ENCODE assay signal across 24 cellular contexts in genomic region chr22:44425356-44425755, GRCh38.
DNase-seq lines count a peak whose midpoint lies in the region; ATAC-seq and TF ChIP-seq lines count a peak whose summit lies in the region.
"Had no signal": no experiment of that assay in that cellular context is flagged by ENCODE, and none has a peak within 500 bp of the region (broad histone marks: within the 10 kb centered on the region; RNA-seq: fewer than 3 reads in every experiment).

No MANE protein-coding gene starts in this region.

- no peak overlapping the region for H3K4me3 ChIP-seq in H7 (ENCODE audit: insufficient read depth, low read depth, low read length)
- H3K4me3 ChIP-seq: BLaER1, lower lobe of right lung, psoas muscle, SK-N-MC, tibial nerve had no signal

- H3K4me3 Mint-ChIP-seq in brain = no peak overlapping the region
- H3K4me3 Mint-ChIP-seq: activated B cell treated with CpG ODN at 0.5 μM for 24 hours; activated CD4-positive, alpha-beta T cell treated with anti-CD3 and anti-CD28 coated beads, Interleukin-2, amount 10 ng/mL, durations not matched to agents 7 days and 5 days; endodermal cell; stimulated activated effector memory CD8-positive, alpha-beta T cell treated with anti-CD3 and anti-CD28 coated beads, Interleukin-12 subunit alpha, Interleukin-12 subunit beta, amount 100 ng/mL, for 72 hours had no signal

- peak overlapping the region in 3 of 5 experiments; percentile 11 to 87 (median 79) for H3K27ac Mint-ChIP-seq in brain
- H3K27ac Mint-ChIP-seq: activated B cell treated with CpG ODN at 0.5 μM for 24 hours; activated CD4-positive, alpha-beta T cell treated with anti-CD3 and anti-CD28 coated beads, Interleukin-2, amount 10 ng/mL, durations not matched to agents 7 days and 5 days; endodermal cell; stimulated activated effector memory CD8-positive, alpha-beta T cell treated with anti-CD3 and anti-CD28 coated beads, Interleukin-12 subunit alpha, Interleukin-12 subunit beta, amount 100 ng/mL, for 72 hours had no signal

- peaks cover 6% of the 10 kb centered on the region for H3K27me3 Mint-ChIP-seq in brain

- peaks cover 56% of the 10 kb centered on the region for H3K4me1 Mint-ChIP-seq in brain
- H3K4me1 Mint-ChIP-seq: activated B cell treated with CpG ODN at 0.5 μM for 24 hours; activated CD4-positive, alpha-beta T cell treated with anti-CD3 and anti-CD28 coated beads, Interleukin-2, amount 10 ng/mL, durations not matched to agents 7 days and 5 days had no signal

- H3K36me3 ChIP-seq in H7 (replicated peaks; ENCODE audit: control insufficient read depth, insufficient read depth, low read length) = no peaks in the 10 kb centered on the region
- H3K36me3 ChIP-seq: BLaER1, lower lobe of right lung, tibial nerve had no signal

- intact Hi-C loops in posterior vena cava (cut with DNase I) = no loop called here

- no peak for TF ChIP-seq CTCF in brain (conservative IDR thresholded peaks at IDR 0.05)

- no peaks in the 10 kb centered on the region for H3K27me3 ChIP-seq in H7 (ENCODE audit: control insufficient read depth, insufficient read depth, low read length)
- H3K27me3 ChIP-seq: BLaER1 had no signal

- no peaks in the 10 kb centered on the region for H3K36me3 Mint-ChIP-seq in brain
- H3K36me3 Mint-ChIP-seq: stimulated activated effector memory CD8-positive, alpha-beta T cell treated with anti-CD3 and anti-CD28 coated beads, Interleukin-12 subunit alpha, Interleukin-12 subunit beta, amount 100 ng/mL, for 72 hours had no signal

- peaks cover 4 to 20% (median 13%) of the 10 kb centered on the region in 5 experiments for H3K9me3 Mint-ChIP-seq in brain

- ATAC-seq in GM21423 (IDR thresholded peaks at IDR 0.05; ENCODE audit: unreplicated experiment) (no peak), HG03565 (IDR thresholded peaks at IDR 0.05; ENCODE audit: unreplicated experiment) (no peak)
- ATAC-seq: HCT116; lower lobe of right lung; stimulated activated effector memory CD8-positive, alpha-beta T cell treated with anti-CD3 and anti-CD28 coated beads, Interleukin-12 subunit alpha, Interleukin-12 subunit beta, amount 100 ng/mL, for 72 hours had no signal

- DNase-seq in H7 = peak; percentile 26
- DNase-seq in left kidney (ENCODE audit: low read depth, low spot score) = peak; percentile 75
- DNase-seq in posterior vena cava (ENCODE audit: low spot score) = peak; percentile 62
- no peak for DNase-seq in cerebellum (ENCODE audit: low spot score)
- DNase-seq: activated B cell treated with CpG ODN at 0.5 μM for 24 hours; activated CD4-positive, alpha-beta T cell treated with anti-CD3 and anti-CD28 coated beads, Interleukin-2, amount 10 ng/mL, durations not matched to agents 7 days and 5 days; activated T-cell treated with anti-CD3 and anti-CD28 coated beads, Interleukin-2, amount 50 U/mL, for 1 hour; caudate nucleus; foreskin melanocyte; lower lobe of right lung; NCI-H1048; NCI-H1694; NCI-H524; psoas muscle; stimulated activated CD4-positive, alpha-beta T cell treated with anti-CD3 and anti-CD28 coated beads, Interleukin-4, amount 100 ng/mL, for 4 hours had no signal
